In the genomic region with DNA sequence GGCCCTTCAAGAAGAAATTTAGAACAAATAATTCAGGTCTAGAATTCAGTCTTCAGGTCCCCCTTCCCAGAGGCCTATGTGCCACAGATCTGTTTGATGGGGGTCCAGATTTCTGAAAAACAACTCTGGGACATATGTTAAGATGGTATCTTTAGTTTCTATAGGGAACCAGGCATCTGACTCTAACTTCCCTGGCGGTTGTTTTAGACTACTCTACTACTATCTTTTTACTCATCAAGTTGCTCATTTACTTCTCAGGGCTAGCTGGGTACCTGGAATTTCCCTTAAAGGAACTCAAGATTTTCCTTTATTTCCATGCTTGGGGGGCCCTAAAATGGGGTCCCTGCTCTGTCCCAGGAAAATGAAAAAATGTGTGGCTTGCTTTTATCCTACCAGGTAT, we compare ENCODE assay signal across 23 cellular contexts.
"Had no signal": no experiment of that assay in that cellular context is flagged by ENCODE, and none has a peak within 500 bp of the region (broad histone marks: within the 10 kb centered on the region; RNA-seq: fewer than 3 reads in every experiment).

No MANE protein-coding gene starts in this region.

- H3K27ac ChIP-seq: SK-N-MC, VCaP had no signal

- ATAC-seq: activated T-cell treated with anti-CD3 and anti-CD28 coated beads, Interleukin-2, amount 50 U/mL, for 4 hours; T-cell had no signal

- DNase-seq: activated CD4-positive, alpha-beta memory T cell treated with anti-CD3 and anti-CD28 coated beads for 36 hours; activated CD4-positive, alpha-beta T cell treated with anti-CD3 and anti-CD28 coated beads, Interleukin-2, amount 10 ng/mL, durations not matched to agents 7 days and 5 days; activated CD4-positive, CD25-positive, alpha-beta regulatory T cell; activated CD8-positive, alpha-beta memory T cell treated with anti-CD3 and anti-CD28 coated beads for 24 hours; activated gamma-delta T cell; activated naive CD4-positive, alpha-beta T cell treated with anti-CD3 and anti-CD28 coated beads for 36 hours; activated T-cell treated with anti-CD3 and anti-CD28 coated beads, Interleukin-2, amount 50 U/mL, for 4 hours; amygdala; NCI-H1105 treated with DMSO at 0.1 percent for 48 hours; NCI-H1436 treated with DMSO at 0.1 percent for 48 hours; NCI-H187; NCI-H2081 treated with DMSO at 0.1 percent for 48 hours; NCI-H2227 treated with DMSO at 0.1 percent for 48 hours; NCI-H446 treated with DMSO at 0.1 percent for 48 hours; NCI-H526; NCI-H82; SIG-M5; T-cell; T-helper 2 cell; T1000 had no signal

- H3K4me3 ChIP-seq: SK-N-MC had no signal

- FAIRE-seq: astrocyte had no signal
